Comparison of ENCODE assay signal across 8 cellular contexts in the genomic region with DNA sequence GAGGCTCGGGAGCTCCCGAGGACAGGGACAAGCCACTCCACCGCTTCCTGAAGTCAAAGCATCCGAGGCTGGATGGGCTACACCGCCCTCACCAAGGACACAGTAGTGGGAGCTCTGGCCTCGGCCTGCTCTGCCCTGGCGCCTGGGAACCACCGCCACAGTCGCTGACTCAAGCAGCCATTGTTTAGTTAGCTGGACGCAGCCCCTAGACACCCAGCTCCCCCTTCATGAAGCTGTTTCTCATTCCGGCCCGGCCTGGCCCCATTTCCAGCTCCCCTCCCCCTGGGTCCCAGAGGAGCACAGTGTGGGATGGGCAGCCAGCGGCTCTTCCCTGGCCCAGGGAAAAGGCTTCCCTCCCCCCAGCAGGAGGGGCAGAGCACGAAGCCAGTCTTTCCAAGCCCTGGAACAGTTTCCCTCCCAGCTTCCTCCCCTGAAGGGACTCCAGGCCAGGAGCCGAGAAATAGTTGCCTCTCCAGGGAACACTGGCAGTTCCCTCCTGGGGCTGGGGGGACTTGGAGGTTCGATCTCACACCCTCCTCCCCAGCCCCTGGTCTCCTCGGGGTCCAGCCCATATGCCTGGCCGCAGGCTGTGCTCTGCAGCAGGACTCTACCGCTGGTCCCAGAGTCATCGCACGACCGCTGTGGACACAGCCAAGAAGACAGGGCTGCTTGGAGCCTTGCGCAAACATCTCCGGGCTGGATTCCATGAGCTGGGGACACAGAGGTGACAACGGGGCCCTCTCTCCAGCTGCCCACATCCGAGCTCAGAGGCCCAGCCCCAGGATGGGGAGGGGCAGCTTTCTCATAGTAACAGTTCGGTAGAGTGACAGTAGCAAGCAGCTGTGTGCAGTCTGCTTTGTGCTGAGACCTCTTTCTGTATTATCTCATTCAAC. TPM values are rescaled to one million over a fixed set of nuclear protein-coding genes. Genes with fewer than 3 reads are reported as not detected.
DNase-seq lines count a peak whose midpoint lies in the region; ATAC-seq and TF ChIP-seq lines count a peak whose summit lies in the region.

No MANE protein-coding gene starts in this region.

- H3K4me1 ChIP-seq in ascending aorta, result peaks cover 46 to 84% of the 10 kb centered on the region in 2 donors

- H3K27ac ChIP-seq in ascending aorta, result peak overlapping the region; percentile 89 to 92

- H3K27me3 ChIP-seq in ascending aorta, result no peaks in the 10 kb centered on the region

- no peak for TF ChIP-seq CTCF in ascending aorta (IDR thresholded peaks at IDR 0.05)

- intact Hi-C loops in ascending aorta (cut with DNase I), result loop anchor here (1.0 to 2.0 kb wide), 3 partner anchors 8 to 38 kb away; no protein-coding TSS in a partner anchor

- ATAC-seq in GM18502 (IDR thresholded peaks at IDR 0.05; ENCODE audit: poor library complexity, unreplicated experiment) (no peak), HG03432 (IDR thresholded peaks at IDR 0.05; ENCODE audit: unreplicated experiment) (no peak)

- no peaks in the 10 kb centered on the region for H3K9me3 ChIP-seq in ascending aorta

- peak overlapping the region; percentile 37 to 45 for H3K4me3 ChIP-seq in ascending aorta
- H3K4me3 ChIP-seq in skeletal muscle cell (ENCODE audit: low read depth, low read length), result peak overlapping the region; percentile 5

- DNase-seq in NOMO-1 (lab: John Stamatoyannopoulos, UW; ENCODE audit: unreplicated experiment in 2 of 2), result peak; percentile 41 to 47
- no peak for DNase-seq in NOMO-1 treated with dmso at 0.1 percent for 144 hours (lab: John Stamatoyannopoulos, UW; ENCODE audit: unreplicated experiment)
- DNase-seq in ascending aorta (ENCODE audit: low spot score in 2 of 2), result peak; percentile 79 to 95
- DNase-seq in hippocampal formation (lab: John Stamatoyannopoulos, UW), result peak; percentile 82 to 87
- peak; percentile 89 for DNase-seq in skeletal muscle cell (ENCODE audit: low read depth)
- no peak for DNase-seq in effector CD4-positive, alpha-beta T cell

- no peaks in the 10 kb centered on the region for H3K36me3 ChIP-seq in ascending aorta

RNA-seq across cellular contexts. Expression of a gene that starts 10.0 kb away (rescaled TPM):
- total RNA-seq in ascending aorta, result 407 TPM

RNA-seq across cellular contexts. Expression of a gene that starts 53.5 kb away (rescaled TPM):
- not detected for total RNA-seq in ascending aorta

Comparison
In these comparisons a context has a peak if more than half of its experiments do, and no peak if none do; other contexts are left out.
1. DNase-seq: peak in NOMO-1 (2 of 2), ascending aorta (2 of 2), hippocampal formation (2 of 2) and skeletal muscle cell (single experiment); none in NOMO-1 treated with dmso at 0.1 percent for 144 hours (single experiment) and effector CD4-positive, alpha-beta T cell (single experiment).